8 cellular contexts compared by ENCODE assay signal in genomic region chr12:89856431-89856830, GRCh38.
DNase-seq lines count a peak whose midpoint lies in the region; ATAC-seq lines count a peak whose summit lies in the region.

No MANE protein-coding gene starts in this region.

- peak overlapping the region; percentile 59 for H3K27ac Mint-ChIP-seq in activated naive CD8-positive, alpha-beta T cell
- no peak overlapping the region for H3K27ac Mint-ChIP-seq in stimulated activated naive CD8-positive, alpha-beta T cell treated with anti-CD3 and anti-CD28 coated beads, Interleukin-15, amount 100 ng/mL, for 72 hours

- no peaks in the 10 kb centered on the region for H3K27me3 Mint-ChIP-seq in activated naive CD8-positive, alpha-beta T cell
- H3K27me3 Mint-ChIP-seq in stimulated activated naive CD8-positive, alpha-beta T cell treated with anti-CD3 and anti-CD28 coated beads, Interleukin-15, amount 100 ng/mL, for 72 hours: no peaks in the 10 kb centered on the region

- H3K4me3 Mint-ChIP-seq in activated naive CD8-positive, alpha-beta T cell: no peak overlapping the region
- peak overlapping the region; percentile 10 to 22 for H3K4me3 Mint-ChIP-seq in stimulated activated naive CD8-positive, alpha-beta T cell treated with anti-CD3 and anti-CD28 coated beads, Interleukin-15, amount 100 ng/mL, for 72 hours

- DNase-seq in GM03348 (ENCODE audit: low spot score) (peak; percentile 45), islet precursor cell (no peak), G401 (ENCODE audit: low spot score) (no peak), H4 (ENCODE audit: low spot score) (no peak)
- DNase-seq in stimulated activated naive CD8-positive, alpha-beta T cell treated with anti-CD3 and anti-CD28 coated beads, Interleukin-15, amount 100 ng/mL, for 72 hours: peak; percentile 11 to 28

- in situ Hi-C loops in G401 (cut with HindIII; ENCODE audit: low sequenced_read_pairs): no loop called here

- peaks cover 55% of the 10 kb centered on the region for H3K4me1 Mint-ChIP-seq in activated naive CD8-positive, alpha-beta T cell (ENCODE audit: low read depth)
- H3K4me1 Mint-ChIP-seq in stimulated activated naive CD8-positive, alpha-beta T cell treated with anti-CD3 and anti-CD28 coated beads, Interleukin-15, amount 100 ng/mL, for 72 hours: peaks cover 60% of the 10 kb centered on the region

- peaks cover 3% of the 10 kb centered on the region for H3K9me3 Mint-ChIP-seq in activated naive CD8-positive, alpha-beta T cell (ENCODE audit: low read depth)
- H3K9me3 Mint-ChIP-seq in stimulated activated naive CD8-positive, alpha-beta T cell treated with anti-CD3 and anti-CD28 coated beads, Interleukin-15, amount 100 ng/mL, for 72 hours: peaks cover 0 to 3% of the 10 kb centered on the region in 2 donors

- peak; percentile 86 for ATAC-seq in GM21367 (IDR thresholded peaks at IDR 0.05; ENCODE audit: unreplicated experiment)
- ATAC-seq in HG03520 (IDR thresholded peaks at IDR 0.05; ENCODE audit: unreplicated experiment): peak; percentile 85
- peak; percentile 95 for ATAC-seq in stimulated activated naive CD8-positive, alpha-beta T cell treated with anti-CD3 and anti-CD28 coated beads, Interleukin-15, amount 100 ng/mL, for 72 hours

- H3K36me3 Mint-ChIP-seq in activated naive CD8-positive, alpha-beta T cell: peaks cover 3% of the 10 kb centered on the region

Comparison
In these comparisons a context has a peak if more than half of its experiments do, and no peak if none do; other contexts are left out.
1. DNase-seq: peak in GM03348 (single experiment) and stimulated activated naive CD8-positive, alpha-beta T cell treated with anti-CD3 and anti-CD28 coated beads, Interleukin-15, amount 100 ng/mL, for 72 hours (2 of 2); none in islet precursor cell (single experiment), G401 (single experiment) and H4 (single experiment).
2. Peak in every context shown above with its lines, with median percentiles within 50 percentile points of each other: ATAC-seq.